ENCODE assay signal across 9 cellular contexts in the genomic region with DNA sequence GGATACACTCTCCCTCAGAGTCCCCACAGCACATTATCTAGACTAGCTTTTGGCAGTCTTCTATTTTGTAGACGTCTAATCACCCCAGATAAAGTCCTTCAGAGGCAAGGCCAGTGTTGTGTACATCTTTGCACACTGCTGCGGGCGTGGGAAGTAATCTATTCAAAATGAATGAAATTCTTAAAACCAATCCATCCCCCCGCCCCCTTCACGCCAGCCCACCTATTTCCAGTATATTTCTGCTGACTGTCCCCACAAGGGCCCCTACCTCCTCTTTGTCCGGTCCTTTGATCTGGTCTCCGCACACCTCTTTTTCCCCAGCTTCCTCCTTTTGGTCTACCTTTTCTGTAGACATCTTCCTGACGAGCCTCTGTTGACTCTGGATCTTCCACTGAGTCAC. TPM values are rescaled to one million over a fixed set of nuclear protein-coding genes. Genes with fewer than 3 reads are reported as not detected.
DNase-seq lines count a peak whose midpoint lies in the region; ATAC-seq, FAIRE-seq and TF ChIP-seq lines count a peak whose summit lies in the region.
"Had no signal": no experiment of that assay in that cellular context is flagged by ENCODE, and none has a peak within 500 bp of the region (broad histone marks: within the 10 kb centered on the region; RNA-seq: fewer than 3 reads in every experiment).

No MANE protein-coding gene starts in this region.

- intact Hi-C loops in CD4-positive, alpha-beta T cell (cut with DNase I, micrococcal nuclease): loop anchor here (1.0 to 5.0 kb wide), 4 partner anchors 35 to 150 kb away; a partner anchor contains a TSS
- intact Hi-C loops in Panc1 (cut with micrococcal nuclease; ENCODE audit: unreplicated experiment): no loop called here
- intact Hi-C loops in endothelial cell of umbilical vein (cut with micrococcal nuclease): loop anchor here (1.0 to 5.0 kb wide), 4 partner anchors 40 to 106 kb away; a partner anchor contains a TSS

- POLR2A ChIA-PET in CD4-positive, alpha-beta T cell (lab: Charles Lee): interaction anchor here (0.6 to 9.9 kb wide), 18 partner anchors 9 to 175 kb away, joined by 3 to 165 read pairs (median 6); a partner anchor contains a TSS
- POLR2A ChIA-PET in Panc1 (lab: Charles Lee): no interaction called here
- POLR2A ChIA-PET in endothelial cell of umbilical vein (lab: Charles Lee): interaction anchor here (0.6 to 1.5 kb wide), 4 partner anchors 41 to 135 kb away, joined by 3 to 19 read pairs (median 5); a partner anchor contains a TSS

- peaks cover 42% of the 10 kb centered on the region for H3K4me1 Mint-ChIP-seq in CD4-positive, alpha-beta T cell (ENCODE audit: low read depth)

- H3K36me3 Mint-ChIP-seq in CD4-positive, alpha-beta T cell (ENCODE audit: low read depth): peaks cover 33% of the 10 kb centered on the region

- CTCF ChIA-PET in CD4-positive, alpha-beta T cell (lab: Charles Lee): interaction anchor here (1.1 to 1.7 kb wide), 3 partner anchors 12 to 282 kb away, joined by 4 to 6 read pairs (median 6); no protein-coding TSS in a partner anchor
- CTCF ChIA-PET in Panc1 (lab: Charles Lee): no interaction called here
- CTCF ChIA-PET in endothelial cell of umbilical vein (lab: Charles Lee): interaction anchor here (1.1 to 2.5 kb wide), 4 partner anchors 13 to 79 kb away, joined by 3 to 14 read pairs (median 4); a partner anchor contains a TSS

- dilution Hi-C loops in endothelial cell of umbilical vein (cut with MboI; ENCODE audit: extremely low pct_ligation_motif_present, low sequenced_read_pairs): no loop called here

- FAIRE-seq in endothelial cell of umbilical vein (lab: Jason Lieb, UNC) (no peak), GM12891 (lab: Jason Lieb, UNC) (no peak)

- peaks cover 23% of the 10 kb centered on the region for H3K4me1 ChIP-seq in Panc1 (ENCODE audit: control insufficient read depth, insufficient read depth, low read length)
- peaks cover 25% of the 10 kb centered on the region for H3K4me1 ChIP-seq in endothelial cell of umbilical vein (ENCODE audit: control insufficient read depth, extremely low read depth, insufficient read depth, low read length)
- H3K4me1 ChIP-seq in neutrophil (ENCODE audit: control insufficient read depth in 1 of 2, insufficient read depth in 1 of 2, low read depth in 1 of 2, low read length in 1 of 2): peaks cover 52 to 65% of the 10 kb centered on the region in 2 experiments

- no peaks in the 10 kb centered on the region for H3K9me3 Mint-ChIP-seq in CD4-positive, alpha-beta T cell

- H3K4me3 Mint-ChIP-seq in CD4-positive, alpha-beta T cell: peak overlapping the region; percentile 86

- H3K4me3 ChIP-seq in Panc1 (ENCODE audit: low read depth in 2 of 2, low read length in 2 of 2) (peak overlapping the region; percentile 77 to 89), endothelial cell of umbilical vein (replicated peaks in 1 of 3; ENCODE audit: insufficient read depth in 1 of 3, low read depth in 1 of 3, low read length in 3 of 3) (no peak overlapping the region), neutrophil (ENCODE audit: low read depth in 1 of 2, low read length in 1 of 2) (peak overlapping the region; percentile 75 to 83)

- H3K9ac ChIP-seq in endothelial cell of umbilical vein (replicated peaks; ENCODE audit: extremely low read depth, insufficient read depth, low read length): no peak overlapping the region

- no peaks in the 10 kb centered on the region for H3K79me2 ChIP-seq in endothelial cell of umbilical vein (ENCODE audit: control insufficient read depth, insufficient read depth, low read length)

- no peak overlapping the region for H3K27ac ChIP-seq in CD4-positive, alpha-beta T cell (ENCODE audit: low read depth, low read length)
- H3K27ac ChIP-seq in Panc1 (ENCODE audit: low read length) (peak overlapping the region; percentile 80), endothelial cell of umbilical vein (ENCODE audit: insufficient read depth, low read depth, low read length) (no peak overlapping the region), neutrophil (peak overlapping the region; percentile 78)

- no peak for ATAC-seq in CD4-positive, alpha-beta T cell (ENCODE audit: poor library complexity)
- no peak for ATAC-seq in Panc1
- ATAC-seq in GM19397 (IDR thresholded peaks at IDR 0.05; ENCODE audit: unreplicated experiment): no peak

- peak overlapping the region; percentile 92 for H3K27ac Mint-ChIP-seq in CD4-positive, alpha-beta T cell

- no peak for DNase-seq in CD4-positive, alpha-beta T cell
- DNase-seq in Panc1 (ENCODE audit: low read depth, low spot score): no peak
- DNase-seq in endothelial cell of umbilical vein (ENCODE audit: low read depth, low spot score): no peak
- no peak for DNase-seq in HPDE6-E6E7 (ENCODE audit: extremely low spot score)
- no peak for DNase-seq in GM12891 (ENCODE audit: insufficient read length, low spot score)
- DNase-seq in SHP77 (lab: John Stamatoyannopoulos, UW): no peak

- BruUV-seq in Panc1 (replicated peaks; lab: Mats Ljungman, UMichigan) (no TSS peak), endothelial cell of umbilical vein (replicated peaks; lab: Mats Ljungman, UMichigan) (no TSS peak)

- H3K9me1 ChIP-seq in endothelial cell of umbilical vein (replicated peaks; ENCODE audit: control insufficient read depth, extremely low read depth, insufficient read depth, low read length): no peaks in the 10 kb centered on the region

- no peaks in the 10 kb centered on the region for H4K20me1 ChIP-seq in endothelial cell of umbilical vein (replicated peaks; ENCODE audit: control insufficient read depth, extremely low read depth, insufficient read depth, low read length)

- TF ChIP-seq POLR2A in endothelial cell of umbilical vein (IDR thresholded peaks at IDR 0.05; ENCODE audit: low read depth, low read length) (no peak), GM12891 (IDR thresholded peaks at IDR 0.05; ENCODE audit: low read depth, low read length) (no peak)

- H3K9me3 ChIP-seq in CD4-positive, alpha-beta T cell (ENCODE audit: control insufficient read depth, low read length): no peaks in the 10 kb centered on the region
- H3K9me3 ChIP-seq in Panc1 (ENCODE audit: control insufficient read depth, insufficient read depth, low read depth, low read length) (no peaks in the 10 kb centered on the region), endothelial cell of umbilical vein (replicated peaks; ENCODE audit: control insufficient read depth, insufficient read depth, low read length) (no peaks in the 10 kb centered on the region), neutrophil (no peaks in the 10 kb centered on the region)

- H3K27me3 Mint-ChIP-seq in CD4-positive, alpha-beta T cell: no peaks in the 10 kb centered on the region

- H3K4me2 ChIP-seq in endothelial cell of umbilical vein (ENCODE audit: insufficient read depth, low read length): peak overlapping the region; percentile 82

- H3K36me3 ChIP-seq in Panc1 (ENCODE audit: control insufficient read depth, insufficient read depth, low read length) (no peaks in the 10 kb centered on the region; the same call in 1 of the 2 replicates), endothelial cell of umbilical vein (ENCODE audit: control insufficient read depth in 2 of 2, extremely low read depth in 1 of 2, insufficient read depth in 2 of 2, low read length in 2 of 2) (peaks cover 2 to 7% of the 10 kb centered on the region in 2 experiments), neutrophil (peaks cover 13% of the 10 kb centered on the region)

- in situ Hi-C loops in Panc1 (cut with HindIII; ENCODE audit: low pct_unique_long_range_greater_than_20kb, low sequenced_read_pairs): no loop called here

- H2AFZ ChIP-seq in endothelial cell of umbilical vein (ENCODE audit: low read depth, low read length): peak overlapping the region; percentile 89

- no peaks in the 10 kb centered on the region for H3K27me3 ChIP-seq in CD4-positive, alpha-beta T cell (ENCODE audit: control insufficient read depth, insufficient read depth, low read length)
- H3K27me3 ChIP-seq in Panc1 (ENCODE audit: control insufficient read depth, insufficient read depth, low read length) (no peaks in the 10 kb centered on the region), endothelial cell of umbilical vein (ENCODE audit: control insufficient read depth in 2 of 2, insufficient read depth in 2 of 2, low read length in 2 of 2) (no peaks in the 10 kb centered on the region), neutrophil (no peaks in the 10 kb centered on the region)

- TF ChIP-seq CTCF in CD4-positive, alpha-beta T cell (IDR thresholded peaks at IDR 0.05): no peak
- no peak for TF ChIP-seq CTCF in Panc1 (IDR thresholded peaks at IDR 0.05)
- TF ChIP-seq CTCF in endothelial cell of umbilical vein (IDR thresholded peaks at IDR 0.05; ENCODE audit: extremely low read depth in 1 of 2, insufficient read depth in 1 of 2, low read depth in 1 of 2, low read length in 2 of 2): no peak
- TF ChIP-seq CTCF in neutrophil (IDR thresholded peaks at IDR 0.05): no peak

RNA-seq across cellular contexts. Expression of a gene that starts 0.4 kb away (rescaled TPM):
- 10 to 100 TPM; 17.1 to 20.0 TPM for total RNA-seq in CD4-positive, alpha-beta T cell
- 82.1 TPM for total RNA-seq in Panc1 (2021; ENCODE audit: unreplicated experiment)
- 132 TPM for polyA plus RNA-seq in Panc1 (2012; ENCODE audit: insufficient read length)
- total RNA-seq in endothelial cell of umbilical vein: 31.1 and 31.3 TPM in 2 replicates
- polyA plus RNA-seq in endothelial cell of umbilical vein: 94.8 and 126 TPM in 2 replicates
- 54.8 and 58.8 TPM in 2 replicates for polyA plus RNA-seq in endothelial cell of umbilical vein (2011; cell fraction: cytosol; rRNA removed)
- 55.1 and 75.0 TPM in 2 replicates for polyA plus RNA-seq in endothelial cell of umbilical vein (2011; cell fraction: nucleus; rRNA removed)
- polyA plus RNA-seq in endothelial cell of umbilical vein (2012): 30.9 and 39.8 TPM in 2 replicates
- polyA minus RNA-seq in endothelial cell of umbilical vein: 67.7 and 79.6 TPM in 2 replicates
- polyA minus RNA-seq in endothelial cell of umbilical vein (2011; cell fraction: cytosol; rRNA and poly(A)+ RNA removed): 29.3 TPM
- polyA minus RNA-seq in endothelial cell of umbilical vein (2011; cell fraction: nucleus; rRNA and poly(A)+ RNA removed): 24.9 and 26.5 TPM in 2 replicates
- polyA plus RNA-seq in GM12891 (2012; ENCODE audit: low read depth, missing spikeins): 28.0 TPM

RNA-seq across cellular contexts. Expression of a gene that starts 0.6 kb away (rescaled TPM):
- not detected for total RNA-seq in CD4-positive, alpha-beta T cell
- total RNA-seq in Panc1 (2021; ENCODE audit: unreplicated experiment) (not detected), endothelial cell of umbilical vein (not detected in 2 replicates)
- polyA plus RNA-seq in Panc1 (2012; ENCODE audit: insufficient read length): 0.93 TPM
- polyA plus RNA-seq in endothelial cell of umbilical vein: not detected in 2 replicates
- polyA plus RNA-seq in endothelial cell of umbilical vein (2011; cell fraction: cytosol; rRNA removed): not detected in 2 replicates
- not detected in 2 replicates for polyA plus RNA-seq in endothelial cell of umbilical vein (2011; cell fraction: nucleus; rRNA removed)
- 0.49 TPM in 1 of 2 replicates, not detected in the other for polyA plus RNA-seq in endothelial cell of umbilical vein (2012)
- polyA minus RNA-seq in endothelial cell of umbilical vein: 0.46 TPM in 1 of 2 replicates, not detected in the other
- not detected for polyA minus RNA-seq in endothelial cell of umbilical vein (2011; cell fraction: cytosol; rRNA and poly(A)+ RNA removed)
- not detected in 2 replicates for polyA minus RNA-seq in endothelial cell of umbilical vein (2011; cell fraction: nucleus; rRNA and poly(A)+ RNA removed)
- polyA plus RNA-seq in GM12891 (2012; ENCODE audit: low read depth, missing spikeins): 0.14 TPM
- total RNA-seq: kidney epithelial cell had no signal

RNA-seq across cellular contexts. Expression of a gene that starts 17.5 kb away (rescaled TPM):
- total RNA-seq in CD4-positive, alpha-beta T cell: not detected
- 0.13 TPM for total RNA-seq in Panc1 (2021; ENCODE audit: unreplicated experiment)
- 0.08 TPM for polyA plus RNA-seq in Panc1 (2012; ENCODE audit: insufficient read length)
- total RNA-seq in endothelial cell of umbilical vein: 0.20 and 0.37 TPM in 2 replicates
- polyA plus RNA-seq in endothelial cell of umbilical vein: 0.03 TPM in 1 of 2 replicates, not detected in the other
- polyA plus RNA-seq in endothelial cell of umbilical vein (2011; cell fraction: cytosol; rRNA removed): 0.03 and 0.04 TPM in 2 replicates
- polyA plus RNA-seq in endothelial cell of umbilical vein (2011; cell fraction: nucleus; rRNA removed): 0.08 and 0.11 TPM in 2 replicates
- polyA plus RNA-seq in endothelial cell of umbilical vein (2012): not detected in 2 replicates
- 0.36 TPM in 1 of 2 replicates, not detected in the other for polyA minus RNA-seq in endothelial cell of umbilical vein
- polyA minus RNA-seq in endothelial cell of umbilical vein (2011; cell fraction: cytosol; rRNA and poly(A)+ RNA removed): 0.41 TPM
- 0.43 and 0.53 TPM in 2 replicates for polyA minus RNA-seq in endothelial cell of umbilical vein (2011; cell fraction: nucleus; rRNA and poly(A)+ RNA removed)
- polyA plus RNA-seq in GM12891 (2012; ENCODE audit: low read depth, missing spikeins): 0.06 TPM

RNA-seq across cellular contexts. Expression of a gene that starts 20.4 kb away (rescaled TPM):
- total RNA-seq in CD4-positive, alpha-beta T cell: 10 to 100 TPM; 35.2 to 37.6 TPM
- total RNA-seq in Panc1 (2021; ENCODE audit: unreplicated experiment) (47.3 TPM), endothelial cell of umbilical vein (53.4 and 56.2 TPM in 2 replicates)
- 51.0 TPM for polyA plus RNA-seq in Panc1 (2012; ENCODE audit: insufficient read length)
- 14.1 and 18.3 TPM in 2 replicates for polyA plus RNA-seq in endothelial cell of umbilical vein
- 24.6 and 26.0 TPM in 2 replicates for polyA plus RNA-seq in endothelial cell of umbilical vein (2011; cell fraction: cytosol; rRNA removed)
- polyA plus RNA-seq in endothelial cell of umbilical vein (2011; cell fraction: nucleus; rRNA removed): 20.9 and 29.8 TPM in 2 replicates
- polyA plus RNA-seq in endothelial cell of umbilical vein (2012): 51.5 and 55.8 TPM in 2 replicates
- 21.9 and 22.6 TPM in 2 replicates for polyA minus RNA-seq in endothelial cell of umbilical vein
- 13.9 TPM for polyA minus RNA-seq in endothelial cell of umbilical vein (2011; cell fraction: cytosol; rRNA and poly(A)+ RNA removed)
- 21.5 and 29.4 TPM in 2 replicates for polyA minus RNA-seq in endothelial cell of umbilical vein (2011; cell fraction: nucleus; rRNA and poly(A)+ RNA removed)
- polyA plus RNA-seq in GM12891 (2012; ENCODE audit: low read depth, missing spikeins): 54.7 TPM

RNA-seq across cellular contexts. Expression of a gene that starts 21.4 kb away (rescaled TPM):
- total RNA-seq in CD4-positive, alpha-beta T cell: 1 to 10 TPM; 5.2 to 7.0 TPM
- total RNA-seq in Panc1 (2021; ENCODE audit: unreplicated experiment) (39.4 TPM), endothelial cell of umbilical vein (31.6 and 43.5 TPM in 2 replicates)
- polyA plus RNA-seq in Panc1 (2012; ENCODE audit: insufficient read length): 28.9 TPM
- 20.6 and 27.4 TPM in 2 replicates for polyA plus RNA-seq in endothelial cell of umbilical vein
- 24.3 and 28.5 TPM in 2 replicates for polyA plus RNA-seq in endothelial cell of umbilical vein (2011; cell fraction: cytosol; rRNA removed)
- polyA plus RNA-seq in endothelial cell of umbilical vein (2011; cell fraction: nucleus; rRNA removed): 22.3 and 25.8 TPM in 2 replicates
- 42.0 and 49.3 TPM in 2 replicates for polyA plus RNA-seq in endothelial cell of umbilical vein (2012)
- polyA minus RNA-seq in endothelial cell of umbilical vein: 16.1 and 18.8 TPM in 2 replicates
- 24.3 TPM for polyA minus RNA-seq in endothelial cell of umbilical vein (2011; cell fraction: cytosol; rRNA and poly(A)+ RNA removed)
- 15.8 and 17.1 TPM in 2 replicates for polyA minus RNA-seq in endothelial cell of umbilical vein (2011; cell fraction: nucleus; rRNA and poly(A)+ RNA removed)
- 43.2 TPM for polyA plus RNA-seq in GM12891 (2012; ENCODE audit: low read depth, missing spikeins)

Comparison
In these comparisons a context has a peak if more than half of its experiments do, and no peak if none do; other contexts are left out.
1. H3K27ac ChIP-seq: peak in Panc1 (single experiment) and neutrophil (single experiment); none in CD4-positive, alpha-beta T cell (single experiment) and endothelial cell of umbilical vein (single experiment).
2. H3K4me3 ChIP-seq: peak in Panc1 (2 of 2) and neutrophil (2 of 2); none in endothelial cell of umbilical vein (0 of 3).